In genomic region chr7:111045469-111045868, GRCh38 we compare ENCODE assay signal across 1 cellular context.
TF ChIP-seq lines count a peak whose summit lies in the region.

No MANE protein-coding gene starts in this region.

TF ChIP-seq in H1, 55 proteins besides CTCF, POLR2A, EP300 and RAD21:
- TF ChIP-seq CEBPB (IDR thresholded peaks at IDR 0.05; ENCODE audit: low read depth, low read length) (peak; percentile 67), SP4 (IDR thresholded peaks at IDR 0.05; ENCODE audit: low read length) (no peak)
